ENCODE assay signal across 14 cellular contexts in the genomic region with DNA sequence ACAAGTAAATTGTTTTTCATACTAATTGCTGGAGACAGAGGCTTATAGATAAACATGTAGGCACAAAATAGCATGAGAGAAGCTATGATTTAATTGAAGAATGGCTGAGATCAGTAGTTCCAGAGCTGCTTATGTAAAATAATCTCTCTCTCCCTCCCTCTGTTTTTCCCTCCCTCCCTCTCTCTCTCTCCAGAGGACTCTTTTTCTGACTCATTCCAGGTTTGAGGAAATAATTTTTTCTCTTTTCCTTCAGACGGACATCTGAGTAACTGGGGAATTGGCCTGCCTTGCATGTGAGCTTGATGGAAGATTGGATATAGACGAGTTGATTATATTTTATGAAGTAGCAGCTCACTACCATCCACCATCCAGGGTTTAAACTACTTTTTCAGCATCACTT. TPM values are rescaled to one million over a fixed set of nuclear protein-coding genes. Genes with fewer than 3 reads are reported as not detected.
A peak's percentile ranks its signal among the peaks of the same experiment; 100 is the strongest.
DNase-seq lines count a peak whose midpoint lies in the region; ATAC-seq and TF ChIP-seq lines count a peak whose summit lies in the region.
"Had no signal": no experiment of that assay in that cellular context is flagged by ENCODE, and none has a peak within 500 bp of the region (broad histone marks: within the 10 kb centered on the region; RNA-seq: fewer than 3 reads in every experiment).

No MANE protein-coding gene starts in this region.

- TF ChIP-seq CTCF in heart left ventricle (IDR thresholded peaks at IDR 0.05) = no peak

- 39 to 51% (median 48%) methylated on average over 2 of the region's 2 CpGs for WGBS in heart left ventricle, 4 donors

- H3K36me3 ChIP-seq in skeletal muscle satellite cell (ENCODE audit: insufficient read depth, low read length) (no peaks in the 10 kb centered on the region), heart left ventricle (no peaks in the 10 kb centered on the region)
- H3K36me3 ChIP-seq: BLaER1 treated with 17β-estradiol and CSF1 and Interleukin-3, amounts not matched to agents 10 nM and 100 nM had no signal

- H3K9ac ChIP-seq in skeletal muscle satellite cell (ENCODE audit: low read depth, low read length) = no peak overlapping the region
- H3K9ac ChIP-seq: BLaER1 treated with 17β-estradiol and CSF1 and Interleukin-3, amounts not matched to agents 10 nM and 100 nM had no signal

- H3K4me1 ChIP-seq in skeletal muscle satellite cell (ENCODE audit: control insufficient read depth, insufficient read depth, low read length) (peaks cover 21% of the 10 kb centered on the region), heart left ventricle (peaks cover 0 to 16% (median 5%) of the 10 kb centered on the region in 12 donors)

- H3K27ac ChIP-seq in heart left ventricle = no peak overlapping the region
- H3K27ac ChIP-seq: BLaER1 treated with 17β-estradiol and CSF1 and Interleukin-3, amounts not matched to agents 10 nM and 100 nM had no signal

- H3K4me3 ChIP-seq in skeletal muscle satellite cell (ENCODE audit: low read length) = no peak overlapping the region
- no peak overlapping the region for H3K4me3 ChIP-seq in heart left ventricle
- H3K4me3 ChIP-seq: BLaER1 treated with 17β-estradiol and CSF1 and Interleukin-3, amounts not matched to agents 10 nM and 100 nM had no signal

- POLR2A ChIA-PET in HEK293T (lab: Yijun Ruan, JAX) = no interaction called here

- no peak for TF ChIP-seq POLR2A in heart left ventricle (IDR thresholded peaks at IDR 0.05)

- intact Hi-C loops in heart left ventricle (cut with DNase I) = loop anchor here in 9 of 10 donors (5.0 to 10.0 kb wide), 12 partner anchors 179 to 1929 kb away; no protein-coding TSS in a partner anchor

- H3K4me2 ChIP-seq in skeletal muscle satellite cell (ENCODE audit: low read length) = peak overlapping the region; percentile 93
- H3K4me2 ChIP-seq: BLaER1 treated with 17β-estradiol and CSF1 and Interleukin-3, amounts not matched to agents 10 nM and 100 nM had no signal

- ATAC-seq in heart left ventricle (no peak), GM21515 (IDR thresholded peaks at IDR 0.05; ENCODE audit: unreplicated experiment) (no peak)
- ATAC-seq: naive thymus-derived CD8-positive, alpha-beta T cell had no signal

- DNase-seq in HCEC 1CT (peak; percentile 11), amniotic stem cell (lab: John Stamatoyannopoulos, UW) (peak; percentile 45), hepatic stellate cell (ENCODE audit: low spot score) (peak; percentile 16), heart left ventricle (no peak), HEK293T (ENCODE audit: extremely low spot score) (no peak)
- no peak for DNase-seq in central memory CD4-positive, alpha-beta T cell
- DNase-seq: activated CD4-positive, alpha-beta T cell treated with anti-CD3 and anti-CD28 coated beads, Interleukin-2, amount 50 U/mL, for 1 hour; naive thymus-derived CD8-positive, alpha-beta T cell; NCI-H1694; NCI-H446; stimulated activated CD8-positive, alpha-beta memory T cell treated with anti-CD3 and anti-CD28 coated beads, Interleukin-4, amount 100 ng/mL, for 48 hours had no signal

- H3K9me3 ChIP-seq in skeletal muscle satellite cell (replicated peaks; ENCODE audit: low read length) (no peaks in the 10 kb centered on the region), heart left ventricle (no peaks in the 10 kb centered on the region)
- H3K9me3 ChIP-seq: BLaER1 treated with 17β-estradiol and CSF1 and Interleukin-3, amounts not matched to agents 10 nM and 100 nM had no signal

- H3K27me3 ChIP-seq in skeletal muscle satellite cell (ENCODE audit: control insufficient read depth, insufficient read depth, low read length) (no peaks in the 10 kb centered on the region), heart left ventricle (peaks cover 9 to 68% (median 40%) of the 10 kb centered on the region in 9 donors)

- CTCF ChIA-PET in HEK293T (lab: Yijun Ruan, JAX) = interaction anchor here (0.7 to 1.0 kb wide), 4 partner anchors 15 to 1141 kb away, joined by 3 to 4 read pairs (median 3); no protein-coding TSS in a partner anchor

TF ChIP-seq in HEK293T, 16 proteins besides CTCF, POLR2A, EP300 and RAD21:
- TF ChIP-seq FOXA1 (IDR thresholded peaks at IDR 0.05) = no peak
- no peak for TF ChIP-seq BHLHE40 (IDR thresholded peaks at IDR 0.05; ENCODE audit: borderline replicate concordance)
- TF ChIP-seq L3MBTL2 (conservative IDR thresholded peaks at IDR 0.05) = no peak
- TF ChIP-seq HDGF (IDR thresholded peaks at IDR 0.05; ENCODE audit: borderline replicate concordance) = no peak
- TF ChIP-seq NFRKB (IDR thresholded peaks at IDR 0.05) = no peak
- TF ChIP-seq LEF1 (IDR thresholded peaks at IDR 0.05; ENCODE audit: borderline replicate concordance) = no peak
- no peak for TF ChIP-seq FOXM1 (IDR thresholded peaks at IDR 0.05; ENCODE audit: borderline replicate concordance)
- no peak for TF ChIP-seq CTBP1 (IDR thresholded peaks at IDR 0.05; ENCODE audit: borderline replicate concordance)
- TF ChIP-seq FOXK2 (IDR thresholded peaks at IDR 0.05) = no peak
- TF ChIP-seq SUZ12 (IDR thresholded peaks at IDR 0.05) = no peak
- TF ChIP-seq SP1 (IDR thresholded peaks at IDR 0.05) = no peak
- no peak for TF ChIP-seq PKNOX1 (IDR thresholded peaks at IDR 0.05)
- no peak for TF ChIP-seq ELF4 (IDR thresholded peaks at IDR 0.05)
- no peak for TF ChIP-seq ARNT (IDR thresholded peaks at IDR 0.05)
- no peak for TF ChIP-seq TARDBP (IDR thresholded peaks at IDR 0.05)
- TF ChIP-seq ZNF384 (IDR thresholded peaks at IDR 0.05) = no peak

RNA-seq across cellular contexts. Expression of gene KCTD16, which starts 35.5 kb away (rescaled TPM):
- 0.25 and 1.1 TPM in 2 replicates for total RNA-seq in skeletal muscle satellite cell (2012; rRNA removed)
- total RNA-seq in heart left ventricle = under 1 TPM in 8 of 9 donors, not detected in 1; 0.02 to 0.32 (median 0.12) TPM
- polyA plus RNA-seq in heart left ventricle = not detected
- polyA plus RNA-seq: naive thymus-derived CD8-positive, alpha-beta T cell had no signal

RNA-seq across cellular contexts. Expression of gene YIPF5, which starts 35.7 kb away (rescaled TPM):
- 77.1 and 85.0 TPM in 2 replicates for total RNA-seq in skeletal muscle satellite cell (2012; rRNA removed)
- 10 to 100 TPM; 18.2 to 43.9 (median 31.0) TPM for total RNA-seq in heart left ventricle
- polyA plus RNA-seq in heart left ventricle = 10 to 100 TPM in 1 of 2 donors, 1 to 10 TPM in 1; 4.1 to 24.9 TPM

Comparison
In these comparisons a context has a peak if more than half of its experiments do, and no peak if none do; other contexts are left out.
1. DNase-seq: peak in HCEC 1CT (single experiment), amniotic stem cell (single experiment) and hepatic stellate cell (single experiment); none in heart left ventricle (0 of 5), central memory CD4-positive, alpha-beta T cell (single experiment) and HEK293T (single experiment).